In genomic region chr11:5994791-5995190, GRCh38 we compare ENCODE assay signal across 34 cellular contexts. TPM values are rescaled to one million over a fixed set of nuclear protein-coding genes. Genes with fewer than 3 reads are reported as not detected.
"Had no signal": no experiment of that assay in that cellular context is flagged by ENCODE, and none has a peak within 500 bp of the region (broad histone marks: within the 10 kb centered on the region; RNA-seq: fewer than 3 reads in every experiment).

No MANE protein-coding gene starts in this region.

- H3K27ac ChIP-seq: hepatocyte, left lung, left ventricle myocardium inferior, lower lobe of right lung had no signal

- FAIRE-seq: islet of Langerhans, keratinocyte had no signal

- H3K36me3 ChIP-seq: left lung, left ventricle myocardium inferior, lower lobe of right lung had no signal

- H3K27me3 ChIP-seq: left lung had no signal

- H3K4me1 ChIP-seq: left lung, left ventricle myocardium inferior, lower lobe of right lung had no signal

- DNase-seq: hippocampal formation; hypothalamus; immature natural killer cell; islet precursor cell; kidney glomerular epithelial cell; left cardiac atrium; left colon; left ventricle myocardium inferior; left ventricle myocardium superior; lower lobe of right lung; mammary epithelial cell; mesenchymal stem cell; mesendoderm; midbrain; naive B cell; naive thymus-derived CD4-positive, alpha-beta T cell; naive thymus-derived CD8-positive, alpha-beta T cell had no signal

- H3K4me1 Mint-ChIP-seq: immature natural killer cell; memory B cell; mesothelial cell of epicardium; naive B cell; naive thymus-derived CD4-positive, alpha-beta T cell; naive thymus-derived CD8-positive, alpha-beta T cell had no signal

- H3K9me3 Mint-ChIP-seq: immature natural killer cell had no signal

- H3K4me3 ChIP-seq: hepatocyte, left lung, left ventricle myocardium inferior, lower lobe of right lung, lung, mucosa of descending colon had no signal

- H3K27ac Mint-ChIP-seq: immature natural killer cell; memory B cell; mesothelial cell of epicardium; naive B cell; naive thymus-derived CD4-positive, alpha-beta T cell; naive thymus-derived CD8-positive, alpha-beta T cell had no signal

- H3K4me3 Mint-ChIP-seq: immature natural killer cell; memory B cell; mesothelial cell of epicardium; naive B cell; naive thymus-derived CD4-positive, alpha-beta T cell; naive thymus-derived CD8-positive, alpha-beta T cell had no signal

- H3K9me3 ChIP-seq: left lung, left ventricle myocardium inferior, lower lobe of right lung, mucosa of descending colon had no signal

- H3K36me3 Mint-ChIP-seq: immature natural killer cell; memory B cell; mesothelial cell of epicardium; naive B cell; naive thymus-derived CD4-positive, alpha-beta T cell; naive thymus-derived CD8-positive, alpha-beta T cell had no signal

RNA-seq across cellular contexts. Expression of gene OR52L1, which starts 8.0 kb away (rescaled TPM):
- total RNA-seq: hepatocyte; kidney epithelial cell; left cardiac atrium; left colon; left lobe of liver; left lung; left ventricle myocardium inferior; left ventricle myocardium superior; lower lobe of right lung; lung microvascular endothelial cell; mammary epithelial cell; mesenteric fat pad; mesothelial cell of epicardium; mononuclear cell; mucosa of descending colon; mucosa of gallbladder; myocyte; naive thymus-derived CD4-positive, alpha-beta T cell; naive thymus-derived CD8-positive, alpha-beta T cell had no signal
- polyA plus RNA-seq: hepatocyte; immature natural killer cell; keratinocyte; liver; lung; mammary epithelial cell; naive thymus-derived CD4-positive, alpha-beta T cell; naive thymus-derived CD8-positive, alpha-beta T cell had no signal

RNA-seq across cellular contexts. Expression of gene OR56A4, which starts 12.0 kb away (rescaled TPM):
- total RNA-seq: hepatocyte, kidney epithelial cell, left cardiac atrium, left lobe of liver, left lung, left ventricle myocardium inferior, left ventricle myocardium superior, lower lobe of right lung, lung microvascular endothelial cell, mammary epithelial cell, mesenteric fat pad, mononuclear cell, myocyte had no signal
- polyA plus RNA-seq: hepatocyte; immature natural killer cell; keratinocyte; liver; lung; mammary epithelial cell; naive thymus-derived CD4-positive, alpha-beta T cell; naive thymus-derived CD8-positive, alpha-beta T cell had no signal

RNA-seq across cellular contexts. Expression of gene OR56A5, which starts 26.5 kb away (rescaled TPM):
- total RNA-seq: hepatocyte; kidney epithelial cell; left cardiac atrium; left colon; left lobe of liver; left lung; left ventricle myocardium inferior; left ventricle myocardium superior; liver; lower lobe of right lung; lung; lung microvascular endothelial cell; mammary epithelial cell; mesenteric fat pad; mononuclear cell; mucosa of descending colon; mucosa of gallbladder; myocyte; naive thymus-derived CD4-positive, alpha-beta T cell; naive thymus-derived CD8-positive, alpha-beta T cell had no signal
- polyA plus RNA-seq: hepatocyte; immature natural killer cell; keratinocyte; liver; lung; mammary epithelial cell; naive thymus-derived CD4-positive, alpha-beta T cell; naive thymus-derived CD8-positive, alpha-beta T cell had no signal

RNA-seq across cellular contexts. Expression of gene OR56A1, which starts 35.8 kb away (rescaled TPM):
- total RNA-seq: kidney epithelial cell; left cardiac atrium; left lobe of liver; left ventricle myocardium inferior; left ventricle myocardium superior; lower lobe of right lung; lung microvascular endothelial cell; mammary epithelial cell; myocyte; naive thymus-derived CD4-positive, alpha-beta T cell; naive thymus-derived CD8-positive, alpha-beta T cell had no signal
- polyA plus RNA-seq: hepatocyte; immature natural killer cell; keratinocyte; liver; lung; mammary epithelial cell; naive thymus-derived CD4-positive, alpha-beta T cell; naive thymus-derived CD8-positive, alpha-beta T cell had no signal

RNA-seq across cellular contexts. Expression of gene OR56A3, which starts 52.7 kb away (rescaled TPM):
- total RNA-seq: hepatocyte; kidney epithelial cell; left cardiac atrium; left colon; left lobe of liver; left lung; left ventricle myocardium inferior; left ventricle myocardium superior; liver; lower leg skin; lower lobe of right lung; lung; lung microvascular endothelial cell; mammary epithelial cell; mesenteric fat pad; mesothelial cell of epicardium; mucosa of descending colon; mucosa of gallbladder; myocyte; naive thymus-derived CD4-positive, alpha-beta T cell; naive thymus-derived CD8-positive, alpha-beta T cell had no signal
- polyA plus RNA-seq: hepatocyte; immature natural killer cell; keratinocyte; liver; lung; mammary epithelial cell; naive thymus-derived CD4-positive, alpha-beta T cell; naive thymus-derived CD8-positive, alpha-beta T cell had no signal
